ENCODE assay signal across 8 cellular contexts in the genomic region with DNA sequence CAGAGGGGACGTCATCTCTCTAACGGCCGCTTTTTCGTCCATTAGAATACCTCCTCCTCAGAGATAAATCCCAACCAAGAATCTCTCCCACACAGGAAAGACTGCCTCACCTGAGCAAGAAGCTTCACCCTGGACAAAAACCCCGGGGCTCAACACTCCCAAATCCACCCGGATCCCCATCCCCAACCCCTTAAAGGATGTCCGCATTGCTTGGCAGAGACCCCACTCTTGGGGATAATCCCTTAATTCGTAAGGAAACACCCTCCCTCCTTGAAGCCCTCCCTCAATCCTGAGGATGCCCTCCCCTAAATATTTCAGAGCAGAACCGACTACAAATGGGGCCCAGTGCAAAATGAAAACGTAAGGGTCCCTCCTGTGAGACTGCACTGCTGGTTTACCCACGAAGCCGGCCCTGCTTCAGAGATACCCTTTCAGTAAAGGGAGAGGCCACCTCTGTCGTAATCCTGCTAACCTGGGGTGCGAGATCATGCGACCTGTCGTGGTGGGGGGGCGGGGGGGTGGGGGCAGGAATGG. TPM values are rescaled to one million over a fixed set of nuclear protein-coding genes. Genes with fewer than 3 reads are reported as not detected.
DNase-seq lines count a peak whose midpoint lies in the region; ATAC-seq, FAIRE-seq and TF ChIP-seq lines count a peak whose summit lies in the region.

No MANE protein-coding gene starts in this region.

- H3K9me3 ChIP-seq in Peyer's patch (no peaks in the 10 kb centered on the region), esophagus (ENCODE audit: control insufficient read depth in 2 of 2, insufficient read depth in 1 of 2, low read depth in 1 of 2, low read length in 1 of 2) (no peaks in the 10 kb centered on the region), prostate gland (no peaks in the 10 kb centered on the region)

- H3K9me3 Mint-ChIP-seq in activated naive CD4-positive, alpha-beta T cell treated with anti-CD3 and anti-CD28 coated beads, Interleukin-2, amount 50 U/mL, for 24 hours, result no peaks in the 10 kb centered on the region

- TF ChIP-seq CTCF in Peyer's patch (IDR thresholded peaks at IDR 0.05) (no peak), prostate gland (IDR thresholded peaks at IDR 0.05) (no peak)

- no peaks in the 10 kb centered on the region for H3K27me3 Mint-ChIP-seq in activated naive CD4-positive, alpha-beta T cell treated with anti-CD3 and anti-CD28 coated beads, Interleukin-2, amount 50 U/mL, for 24 hours

- intact Hi-C loops in prostate gland (cut with DNase I), result loop anchor here (10.0 kb wide), 1 partner anchor 70 kb away; no protein-coding TSS in a partner anchor

- H3K27me3 ChIP-seq in Peyer's patch (no peaks in the 10 kb centered on the region), esophagus (ENCODE audit: control insufficient read depth in 1 of 2, insufficient read depth in 2 of 2, low read length in 2 of 2) (no peaks in the 10 kb centered on the region), prostate gland (replicated peaks; ENCODE audit: insufficient read depth) (no peaks in the 10 kb centered on the region)

- H3K4me1 ChIP-seq in Peyer's patch, result peaks cover 0 to 15% (median 7%) of the 10 kb centered on the region in 4 donors
- peaks cover 0 to 3% of the 10 kb centered on the region in 2 donors for H3K4me1 ChIP-seq in esophagus (ENCODE audit: control insufficient read depth in 2 of 2, insufficient read depth in 2 of 2, low read length in 1 of 2)
- no peaks in the 10 kb centered on the region for H3K4me1 ChIP-seq in prostate gland (replicated peaks)

- peaks cover 0 to 17% (median 0%) of the 10 kb centered on the region in 3 donors for H3K36me3 ChIP-seq in Peyer's patch
- H3K36me3 ChIP-seq in esophagus (ENCODE audit: control insufficient read depth in 2 of 2, insufficient read depth in 2 of 2, low read length in 1 of 2), result peaks cover 5 to 7% of the 10 kb centered on the region in 2 donors
- H3K36me3 ChIP-seq in prostate gland, result no peaks in the 10 kb centered on the region

- H3K27ac ChIP-seq in Peyer's patch (peak overlapping the region; percentile 84 to 88 (median 88)), esophagus (ENCODE audit: low read depth in 2 of 2, low read length in 1 of 2) (peak overlapping the region; percentile 64), prostate gland (peak overlapping the region; percentile 37 to 91)

- FAIRE-seq in H54 (lab: Jason Lieb, UNC), result no peak

- H3K36me3 Mint-ChIP-seq in activated naive CD4-positive, alpha-beta T cell treated with anti-CD3 and anti-CD28 coated beads, Interleukin-2, amount 50 U/mL, for 24 hours, result peaks cover 5% of the 10 kb centered on the region

- peaks cover 28% of the 10 kb centered on the region for H3K4me1 Mint-ChIP-seq in activated naive CD4-positive, alpha-beta T cell treated with anti-CD3 and anti-CD28 coated beads, Interleukin-2, amount 50 U/mL, for 24 hours

- H3K4me3 ChIP-seq in Peyer's patch (peak overlapping the region; percentile 70 to 95 (median 90)), esophagus (ENCODE audit: low read depth in 1 of 2, low read length in 2 of 2) (peak overlapping the region; percentile 77 to 93), prostate gland (peak overlapping the region; percentile 75 to 84)

- no peak for ATAC-seq in HG03469 (IDR thresholded peaks at IDR 0.05; ENCODE audit: unreplicated experiment)

- no peak for DNase-seq in activated naive CD4-positive, alpha-beta T cell treated with Interleukin-2 at 50 U/mL for 16 hours
- DNase-seq in Peyer's patch, result peak in 1 of 3 donors; percentile 48
- no peak for DNase-seq in prostate gland (ENCODE audit: low spot score)
- no peak for DNase-seq in H54 (ENCODE audit: insufficient read length, low spot score)
- DNase-seq in NCI-H2171 treated with DMSO at 0.1 percent for 48 hours (lab: John Stamatoyannopoulos, UW), result no peak

- peak overlapping the region; percentile 72 for H3K27ac Mint-ChIP-seq in activated naive CD4-positive, alpha-beta T cell treated with anti-CD3 and anti-CD28 coated beads, Interleukin-2, amount 50 U/mL, for 24 hours

- H3K4me3 Mint-ChIP-seq in activated naive CD4-positive, alpha-beta T cell treated with anti-CD3 and anti-CD28 coated beads, Interleukin-2, amount 50 U/mL, for 24 hours, result peak overlapping the region; percentile 96

- no peak for TF ChIP-seq POLR2A in Peyer's patch (IDR thresholded peaks at IDR 0.05)
- TF ChIP-seq POLR2A in prostate gland (IDR thresholded peaks at IDR 0.05), result no peak
- TF ChIP-seq POLR2A in H54 (IDR thresholded peaks at IDR 0.05; ENCODE audit: low read depth, low read length), result no peak

- 14 to 20% methylated on average over 17 of the region's 17 CpGs for WGBS in esophagus, 2 donors
- 16% methylated on average over 17 of the region's 17 CpGs for WGBS in prostate gland

RNA-seq across cellular contexts. Expression of a gene that starts 0.7 kb away (rescaled TPM):
- total RNA-seq in Peyer's patch, result 100 to 1,000 TPM; 128 to 212 (median 199) TPM
- 1,000 to 10,000 TPM; 1,023 to 1,071 TPM for polyA plus RNA-seq in esophagus
- total RNA-seq in prostate gland, result 100 to 1,000 TPM; 166 to 303 TPM

RNA-seq across cellular contexts. Expression of a gene that starts 25.7 kb away (rescaled TPM):
- total RNA-seq in Peyer's patch, result 100 to 1,000 TPM in 1 of 4 donors, 10 to 100 TPM in 3; 59.9 to 144 (median 78.1) TPM
- 100 to 1,000 TPM; 119 to 133 TPM for polyA plus RNA-seq in esophagus
- 100 to 1,000 TPM in 1 of 2 donors, 10 to 100 TPM in 1; 98.7 to 131 TPM for total RNA-seq in prostate gland

RNA-seq across cellular contexts. Expression of a gene that starts 33.7 kb away (rescaled TPM):
- total RNA-seq in Peyer's patch (10 to 100 TPM; 22.6 to 40.4 (median 28.6) TPM), prostate gland (10 to 100 TPM; 18.1 to 26.7 TPM)
- 10 to 100 TPM; 18.6 to 19.5 TPM for polyA plus RNA-seq in esophagus

RNA-seq across cellular contexts. Expression of a gene that starts 38.9 kb away (rescaled TPM):
- 100 to 1,000 TPM; 220 to 375 (median 305) TPM for total RNA-seq in Peyer's patch
- 100 to 1,000 TPM; 110 to 288 TPM for polyA plus RNA-seq in esophagus
- total RNA-seq in prostate gland, result 100 to 1,000 TPM in 1 of 2 donors, 10 to 100 TPM in 1; 95.3 to 251 TPM

RNA-seq across cellular contexts. Expression of a gene that starts 49.0 kb away (rescaled TPM):
- total RNA-seq in Peyer's patch (10 to 100 TPM; 18.6 to 37.1 (median 27.3) TPM), prostate gland (10 to 100 TPM; 19.3 to 30.1 TPM)
- 1 to 10 TPM; 6.3 to 6.8 TPM for polyA plus RNA-seq in esophagus
